8 cellular contexts compared by ENCODE assay signal in genomic region chr19:58229255-58229639, GRCh38. TPM values are rescaled to one million over a fixed set of nuclear protein-coding genes. Genes with fewer than 3 reads are reported as not detected.
DNase-seq lines count a peak whose midpoint lies in the region; ATAC-seq and TF ChIP-seq lines count a peak whose summit lies in the region.

No MANE protein-coding gene starts in this region.

- H3K4me1 ChIP-seq in neuron (ENCODE audit: insufficient read depth, low read length) = peaks cover 2% of the 10 kb centered on the region

- H3K9me3 ChIP-seq in neuron (ENCODE audit: low read length) = peaks cover 35% of the 10 kb centered on the region

- no peak overlapping the region for H3K27ac Mint-ChIP-seq in CD14-positive monocyte

- H3K9me3 Mint-ChIP-seq in CD14-positive monocyte = peaks cover 44 to 94% (median 81%) of the 10 kb centered on the region in 7 donors

- no peaks in the 10 kb centered on the region for H3K27me3 ChIP-seq in neuron (ENCODE audit: insufficient read depth, low read length)

- H3K27me3 Mint-ChIP-seq in CD14-positive monocyte (ENCODE audit: low read depth in 3 of 3) = peaks cover 0 to 3% (median 2%) of the 10 kb centered on the region in 3 donors

- H3K36me3 Mint-ChIP-seq in CD14-positive monocyte = peaks cover 44 to 53% of the 10 kb centered on the region in 2 donors

- H3K4me3 Mint-ChIP-seq in CD14-positive monocyte = peak overlapping the region; percentile 94 to 97

- TF ChIP-seq CTCF in CD14-positive monocyte (IDR thresholded peaks at IDR 0.05) = no peak
- TF ChIP-seq CTCF in fibroblast of the aortic adventitia (IDR thresholded peaks at IDR 0.05; ENCODE audit: insufficient read depth, low read length) = peak; percentile 27

- DNase-seq in CD14-positive monocyte (ENCODE audit: low spot score) (no peak), HPDE6-E6E7 (ENCODE audit: extremely low spot score) (peak; percentile 52), activated T-cell treated with anti-CD3 and anti-CD28 coated beads for 48 hours (ENCODE audit: low read depth) (peak; percentile 13), fibroblast of the aortic adventitia (ENCODE audit: low read depth) (peak; percentile 7), activated gamma-delta T cell (lab: John Stamatoyannopoulos, UW) (no peak)
- DNase-seq in NK-92 treated with Interleukin-12 subunit alpha and Interleukin-12 subunit beta, amount 100 ng/mL, for 24 hours (lab: John Stamatoyannopoulos, UW) = no peak

- intact Hi-C loops in CD14-positive monocyte (cut with micrococcal nuclease) = no loop called here

- H2AFZ ChIP-seq in neuron (ENCODE audit: low read depth, low read length) = no peak overlapping the region

- H3K4me1 Mint-ChIP-seq in CD14-positive monocyte = peaks cover 14% of the 10 kb centered on the region

- ATAC-seq in HG02759 (IDR thresholded peaks at IDR 0.05; ENCODE audit: unreplicated experiment) = no peak

- H3K4me3 ChIP-seq in fibroblast of the aortic adventitia (ENCODE audit: low read depth, low read length) (peak overlapping the region; percentile 67), neuron (ENCODE audit: low read length) (peak overlapping the region; percentile 83)

- H3K36me3 ChIP-seq in neuron (ENCODE audit: insufficient read depth, low read length) = peaks cover 42% of the 10 kb centered on the region

RNA-seq across cellular contexts. Expression of gene ZNF544, which starts 0.5 kb away (rescaled TPM):
- 1 to 10 TPM; 1.5 to 2.2 TPM for polyA plus RNA-seq in CD14-positive monocyte
- total RNA-seq in fibroblast of the aortic adventitia (ENCODE audit: low replicate concordance) = 28.2 and 35.6 TPM in 2 replicates

RNA-seq across cellular contexts. Expression of gene ZNF274, which starts 46.4 kb away (rescaled TPM):
- polyA plus RNA-seq in CD14-positive monocyte = 1 to 10 TPM; 5.8 to 9.0 TPM
- total RNA-seq in fibroblast of the aortic adventitia (ENCODE audit: low replicate concordance) = 14.7 and 15.6 TPM in 2 replicates

RNA-seq across cellular contexts. Expression of gene ZNF8, which starts 49.5 kb away (rescaled TPM):
- polyA plus RNA-seq in CD14-positive monocyte = under 1 TPM; 0.05 to 0.25 TPM
- 5.1 and 7.6 TPM in 2 replicates for total RNA-seq in fibroblast of the aortic adventitia (ENCODE audit: low replicate concordance)

Comparison
In these comparisons a context has a peak if more than half of its experiments do, and no peak if none do; other contexts are left out.
1. DNase-seq: peak in HPDE6-E6E7 (single experiment), activated T-cell treated with anti-CD3 and anti-CD28 coated beads for 48 hours (single experiment) and fibroblast of the aortic adventitia (single experiment); none in CD14-positive monocyte (single experiment), NK-92 treated with Interleukin-12 subunit alpha and Interleukin-12 subunit beta, amount 100 ng/mL, for 24 hours (single experiment) and activated gamma-delta T cell (single experiment).